Comparison of ENCODE assay signal across 8 cellular contexts in the genomic region with DNA sequence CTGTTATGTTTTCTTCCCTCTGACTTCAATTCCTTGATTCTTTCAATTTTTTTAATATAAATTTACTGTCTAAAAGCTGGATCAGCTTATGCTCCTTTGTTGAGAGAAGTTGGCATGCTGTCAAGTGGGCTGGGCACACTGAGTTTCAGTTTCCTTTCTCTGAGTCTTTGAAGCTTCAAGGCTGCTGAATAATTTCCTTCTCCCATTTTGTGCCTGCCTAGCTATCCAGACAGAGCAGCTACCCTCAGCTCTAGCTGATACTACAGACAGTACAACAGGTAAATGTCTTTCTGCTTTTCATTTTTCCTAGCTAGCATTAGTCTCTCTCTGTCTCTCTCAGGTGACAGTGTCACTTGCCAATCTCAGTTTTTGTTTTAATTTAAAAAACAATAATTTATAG. TPM values are rescaled to one million over a fixed set of nuclear protein-coding genes. Genes with fewer than 3 reads are reported as not detected.
DNase-seq lines count a peak whose midpoint lies in the region; ATAC-seq and TF ChIP-seq lines count a peak whose summit lies in the region.

A gene with protein sequence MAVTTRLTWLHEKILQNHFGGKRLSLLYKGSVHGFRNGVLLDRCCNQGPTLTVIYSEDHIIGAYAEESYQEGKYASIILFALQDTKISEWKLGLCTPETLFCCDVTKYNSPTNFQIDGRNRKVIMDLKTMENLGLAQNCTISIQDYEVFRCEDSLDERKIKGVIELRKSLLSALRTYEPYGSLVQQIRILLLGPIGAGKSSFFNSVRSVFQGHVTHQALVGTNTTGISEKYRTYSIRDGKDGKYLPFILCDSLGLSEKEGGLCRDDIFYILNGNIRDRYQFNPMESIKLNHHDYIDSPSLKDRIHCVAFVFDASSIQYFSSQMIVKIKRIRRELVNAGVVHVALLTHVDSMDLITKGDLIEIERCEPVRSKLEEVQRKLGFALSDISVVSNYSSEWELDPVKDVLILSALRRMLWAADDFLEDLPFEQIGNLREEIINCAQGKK (plus strand): TSS at position 204 of the 400 bp plus-strand sequence. CDS start 365 bp downstream, outside the sequence.

- H3K27ac ChIP-seq in ACC112 (ENCODE audit: low read depth, low read length) (peak within 1 kb of the TSS; percentile 86), right atrium auricular region (peak within 1 kb of the TSS; percentile 56 to 64), spleen (peak within 1 kb of the TSS; percentile 56 to 90 (median 80))

- H3K79me2 ChIP-seq in ACC112 (ENCODE audit: control insufficient read depth, insufficient read depth, low read length, unreplicated experiment): peaks cover 48% of the 10 kb centered on the region

- H3K9me3 ChIP-seq in adipocyte (ENCODE audit: control insufficient read depth, low read length) (no peaks in the 10 kb centered on the region), right atrium auricular region (no peaks in the 10 kb centered on the region), spleen (peaks cover 0 to 23% (median 19%) of the 10 kb centered on the region in 8 donors)

- no peak within 1 kb of the TSS for H2AFZ ChIP-seq in ACC112 (ENCODE audit: low read length, unreplicated experiment)

- ATAC-seq in GM18873 (IDR thresholded peaks at IDR 0.05; ENCODE audit: low FRiP score, unreplicated experiment) (peak; percentile 94), HG03196 (IDR thresholded peaks at IDR 0.05; ENCODE audit: unreplicated experiment) (peak; percentile 93), SK-N-SH treated with all-trans-retinoic acid at 6 μM for 48 hours (peak; percentile 98)

- H3K27me3 ChIP-seq in ACC112 (ENCODE audit: insufficient read depth, low read length) (no peaks in the 10 kb centered on the region), adipocyte (replicated peaks; ENCODE audit: control insufficient read depth, insufficient read depth, low read length) (no peaks in the 10 kb centered on the region), right atrium auricular region (no peaks in the 10 kb centered on the region), spleen (replicated peaks in 1 of 7) (no peaks in the 10 kb centered on the region)

- H3K4me1 ChIP-seq in ACC112 (ENCODE audit: control insufficient read depth, insufficient read depth, low read length, unreplicated experiment) (peaks cover 29% of the 10 kb centered on the region), adipocyte (ENCODE audit: control insufficient read depth, insufficient read depth, low read length) (peaks cover 19% of the 10 kb centered on the region), right atrium auricular region (peaks cover 0 to 3% of the 10 kb centered on the region in 2 donors), spleen (peaks cover 9 to 85% (median 66%) of the 10 kb centered on the region in 6 donors)

- peak within 1 kb of the TSS; percentile 65 for H3K9ac ChIP-seq in adipocyte (ENCODE audit: low read length)

- TF ChIP-seq POLR2A in spleen (IDR thresholded peaks at IDR 0.05): peak in 1 of 3 donors; percentile 73

- H3K4me3 ChIP-seq in ACC112 (ENCODE audit: low read depth, low read length) (peak within 1 kb of the TSS; percentile 81), adipocyte (ENCODE audit: low read length) (peak within 1 kb of the TSS; percentile 80), right atrium auricular region (peak within 1 kb of the TSS; percentile 31 to 46), spleen (peak within 1 kb of the TSS; percentile 37 to 70 (median 50))

- intact Hi-C loops in spleen (cut with DNase I; ENCODE audit: low total_unique reads): no loop called here

- H3K36me3 ChIP-seq in ACC112 (ENCODE audit: insufficient read depth, low read length): peaks cover 79% of the 10 kb centered on the region
- no peaks in the 10 kb centered on the region for H3K36me3 ChIP-seq in adipocyte (ENCODE audit: control insufficient read depth, insufficient read depth, low read length, severe bottlenecking)
- no peaks in the 10 kb centered on the region for H3K36me3 ChIP-seq in right atrium auricular region
- peaks cover 0 to 12% (median 0%) of the 10 kb centered on the region in 6 donors for H3K36me3 ChIP-seq in spleen

- DNase-seq in adipocyte (ENCODE audit: low read depth) (peak; percentile 94), right atrium auricular region (ENCODE audit: low spot score) (peak; percentile 89), spleen (peak; percentile 85), HuH-7.5 (ENCODE audit: low spot score) (no peak)

- no peak for TF ChIP-seq CTCF in right atrium auricular region (IDR thresholded peaks at IDR 0.05)
- TF ChIP-seq CTCF in spleen (IDR thresholded peaks at IDR 0.05 in 8 of 11, conservative IDR thresholded peaks at IDR 0.05 in 3 of 11): no peak

TF ChIP-seq in SK-N-SH treated with all-trans-retinoic acid at 6 μM for 48 hours, 23 proteins besides CTCF, POLR2A, EP300 and RAD21:
- TF ChIP-seq ZFP3 (CRISPR knock-in tag; IDR thresholded peaks at IDR 0.05): no peak

RNA-seq across cellular contexts. Expression of the gene that starts here (rescaled TPM):
- 1 to 10 TPM; 6.9 to 8.1 TPM for total RNA-seq in right atrium auricular region
- total RNA-seq in spleen: 10 to 100 TPM; 32.3 to 96.1 (median 76.0) TPM
- polyA plus RNA-seq in spleen: 100 to 1,000 TPM in 1 of 3 donors, 10 to 100 TPM in 2; 45.0 to 107 (median 93.4) TPM
